In genomic region chr1:228527596-228527995, GRCh38 we compare ENCODE assay signal across 3 cellular contexts.
TF ChIP-seq lines count a peak whose summit lies in the region.

No MANE protein-coding gene starts in this region.

TF ChIP-seq in SK-N-SH treated with all-trans-retinoic acid at 6 μM for 48 hours, 23 proteins besides CTCF, POLR2A, EP300 and RAD21 (continued from another document):
- TF ChIP-seq, protein P1, sequence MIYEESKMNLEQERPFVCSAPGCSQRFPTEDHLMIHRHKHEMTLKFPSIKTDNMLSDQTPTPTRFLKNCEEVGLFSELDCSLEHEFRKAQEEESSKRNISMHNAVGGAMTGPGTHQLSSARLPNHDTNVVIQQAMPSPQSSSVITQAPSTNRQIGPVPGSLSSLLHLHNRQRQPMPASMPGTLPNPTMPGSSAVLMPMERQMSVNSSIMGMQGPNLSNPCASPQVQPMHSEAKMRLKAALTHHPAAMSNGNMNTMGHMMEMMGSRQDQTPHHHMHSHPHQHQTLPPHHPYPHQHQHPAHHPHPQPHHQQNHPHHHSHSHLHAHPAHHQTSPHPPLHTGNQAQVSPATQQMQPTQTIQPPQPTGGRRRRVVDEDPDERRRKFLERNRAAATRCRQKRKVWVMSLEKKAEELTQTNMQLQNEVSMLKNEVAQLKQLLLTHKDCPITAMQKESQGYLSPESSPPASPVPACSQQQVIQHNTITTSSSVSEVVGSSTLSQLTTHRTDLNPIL (CRISPR knock-in tag; IDR thresholded peaks at IDR 0.05; ENCODE audit: low read depth): no peak
- no peak for TF ChIP-seq CSRNP3 (CRISPR knock-in tag; IDR thresholded peaks at IDR 0.05)
- TF ChIP-seq PPARA (CRISPR knock-in tag; IDR thresholded peaks at IDR 0.05; ENCODE audit: borderline replicate concordance): no peak
- no peak for TF ChIP-seq SNAI2 (CRISPR knock-in tag; IDR thresholded peaks at IDR 0.05)

TF ChIP-seq in SK-N-SH, 30 proteins besides CTCF, POLR2A, EP300 and RAD21 (continued from another document):
- TF ChIP-seq, protein P2, sequence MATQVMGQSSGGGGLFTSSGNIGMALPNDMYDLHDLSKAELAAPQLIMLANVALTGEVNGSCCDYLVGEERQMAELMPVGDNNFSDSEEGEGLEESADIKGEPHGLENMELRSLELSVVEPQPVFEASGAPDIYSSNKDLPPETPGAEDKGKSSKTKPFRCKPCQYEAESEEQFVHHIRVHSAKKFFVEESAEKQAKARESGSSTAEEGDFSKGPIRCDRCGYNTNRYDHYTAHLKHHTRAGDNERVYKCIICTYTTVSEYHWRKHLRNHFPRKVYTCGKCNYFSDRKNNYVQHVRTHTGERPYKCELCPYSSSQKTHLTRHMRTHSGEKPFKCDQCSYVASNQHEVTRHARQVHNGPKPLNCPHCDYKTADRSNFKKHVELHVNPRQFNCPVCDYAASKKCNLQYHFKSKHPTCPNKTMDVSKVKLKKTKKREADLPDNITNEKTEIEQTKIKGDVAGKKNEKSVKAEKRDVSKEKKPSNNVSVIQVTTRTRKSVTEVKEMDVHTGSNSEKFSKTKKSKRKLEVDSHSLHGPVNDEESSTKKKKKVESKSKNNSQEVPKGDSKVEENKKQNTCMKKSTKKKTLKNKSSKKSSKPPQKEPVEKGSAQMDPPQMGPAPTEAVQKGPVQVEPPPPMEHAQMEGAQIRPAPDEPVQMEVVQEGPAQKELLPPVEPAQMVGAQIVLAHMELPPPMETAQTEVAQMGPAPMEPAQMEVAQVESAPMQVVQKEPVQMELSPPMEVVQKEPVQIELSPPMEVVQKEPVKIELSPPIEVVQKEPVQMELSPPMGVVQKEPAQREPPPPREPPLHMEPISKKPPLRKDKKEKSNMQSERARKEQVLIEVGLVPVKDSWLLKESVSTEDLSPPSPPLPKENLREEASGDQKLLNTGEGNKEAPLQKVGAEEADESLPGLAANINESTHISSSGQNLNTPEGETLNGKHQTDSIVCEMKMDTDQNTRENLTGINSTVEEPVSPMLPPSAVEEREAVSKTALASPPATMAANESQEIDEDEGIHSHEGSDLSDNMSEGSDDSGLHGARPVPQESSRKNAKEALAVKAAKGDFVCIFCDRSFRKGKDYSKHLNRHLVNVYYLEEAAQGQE (IDR thresholded peaks at IDR 0.05; ENCODE audit: low read depth, low read length): no peak
- TF ChIP-seq USF1 (IDR thresholded peaks at IDR 0.05; ENCODE audit: borderline replicate concordance, low read depth) (no peak), PBX3 (IDR thresholded peaks at IDR 0.05) (no peak), SIN3A (IDR thresholded peaks at IDR 0.05; ENCODE audit: borderline replicate concordance, low read depth, low read length) (no peak), RCOR1 (IDR thresholded peaks at IDR 0.05; ENCODE audit: low read length) (no peak), CHD2 (IDR thresholded peaks at IDR 0.05; ENCODE audit: low read length, partially characterized antibody) (no peak), EZH2phosphoT487 (IDR thresholded peaks at IDR 0.05; ENCODE audit: borderline replicate concordance, low read depth) (no peak), RXRA (IDR thresholded peaks at IDR 0.05; ENCODE audit: borderline replicate concordance, low read depth) (no peak), IRF3 (IDR thresholded peaks at IDR 0.05; ENCODE audit: low read depth, low read length) (no peak), MAX (IDR thresholded peaks at IDR 0.05; ENCODE audit: low read depth) (no peak), ELF1 (IDR thresholded peaks at IDR 0.05) (no peak), TCF12 (IDR thresholded peaks at IDR 0.05) (no peak)

TF ChIP-seq in IMR-90, 13 proteins besides CTCF, POLR2A, EP300 and RAD21 (continued from another document):
- TF ChIP-seq MAFK (IDR thresholded peaks at IDR 0.05; ENCODE audit: low read depth, low read length) (no peak), NFE2L2 (IDR thresholded peaks at IDR 0.05; ENCODE audit: low read depth, low read length) (no peak)
